Comparison of ENCODE assay signal across 1 cellular context in genomic region chr2:190794466-190795184, GRCh38.
TF ChIP-seq lines count a peak whose summit lies in the region.

No MANE protein-coding gene starts in this region.

TF ChIP-seq in GM12878, 131 proteins besides CTCF, POLR2A, EP300 and RAD21:
- TF ChIP-seq MLLT1 (IDR thresholded peaks at IDR 0.05): no peak
- no peak for TF ChIP-seq CBX3 (IDR thresholded peaks at IDR 0.05; ENCODE audit: borderline replicate concordance, low read depth)
- no peak for TF ChIP-seq RCOR1 (conservative IDR thresholded peaks at IDR 0.05; ENCODE audit: low read depth, low read length)
- no peak for TF ChIP-seq HSF1 (IDR thresholded peaks at IDR 0.05; ENCODE audit: low read depth, low read length)
- no peak for TF ChIP-seq CHD2 (IDR thresholded peaks at IDR 0.05; ENCODE audit: borderline replicate concordance, low read depth, low read length)
- TF ChIP-seq ZBTB33 (IDR thresholded peaks at IDR 0.05): no peak
- TF ChIP-seq NFIC (IDR thresholded peaks at IDR 0.05; ENCODE audit: low read depth, low read length): no peak
- no peak for TF ChIP-seq RBBP5 (conservative IDR thresholded peaks at IDR 0.05)
- no peak for TF ChIP-seq EZH2 (IDR thresholded peaks at IDR 0.05; ENCODE audit: borderline replicate concordance, control insufficient read depth, low read depth, low read length)
- TF ChIP-seq HDAC6 (IDR thresholded peaks at IDR 0.05; ENCODE audit: unreplicated experiment): no peak
TF ChIP-seq in GM12878: peak in this region for 0.
